In the genomic region with DNA sequence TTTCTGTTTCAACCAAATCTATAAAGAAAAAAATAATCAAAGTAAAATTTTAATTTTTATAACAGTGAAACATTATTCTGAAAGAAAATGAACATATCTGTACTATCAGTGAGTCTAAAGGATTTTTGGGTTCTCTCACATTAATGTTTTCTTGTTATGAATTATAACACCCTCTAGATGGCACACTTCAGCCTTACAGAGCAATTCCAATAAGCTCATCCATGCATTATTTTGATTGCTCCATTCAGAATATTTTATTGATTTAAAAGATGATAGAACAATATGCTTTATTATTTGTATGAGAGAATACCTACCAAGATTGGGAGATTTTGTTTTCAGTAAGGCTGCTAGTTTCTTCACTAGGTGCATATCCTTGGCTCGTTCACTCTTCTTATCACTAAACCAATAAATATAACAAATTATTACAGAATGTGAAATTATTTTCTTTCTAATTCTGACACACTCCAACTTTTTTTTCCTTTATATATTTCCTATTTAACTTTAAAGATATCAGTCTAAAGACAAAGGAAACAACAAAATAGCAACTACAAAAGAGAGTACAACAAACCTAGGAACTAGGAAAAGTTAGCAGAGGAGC, we compare ENCODE assay signal across 8 cellular contexts.
A peak's percentile ranks its signal among the peaks of the same experiment; 100 is the strongest.
DNase-seq lines count a peak whose midpoint lies in the region; ATAC-seq and TF ChIP-seq lines count a peak whose summit lies in the region.

No MANE protein-coding gene starts in this region.

- 100% methylated on average over 1 of the region's 1 CpG for WGBS in mammary epithelial cell (ENCODE audit: low coverage, missing lambda C conversion rate)
- 100% methylated on average over 1 of the region's 1 CpG for WGBS in suprapubic skin

- peaks cover 5% of the 10 kb centered on the region for H3F3A ChIP-seq in neural progenitor cell (ENCODE audit: low read depth)

- peaks cover 13% of the 10 kb centered on the region for H3K36me3 Mint-ChIP-seq in neural progenitor cell

- no peak overlapping the region for H3K4me3 ChIP-seq in mammary epithelial cell (replicated peaks in 1 of 3; ENCODE audit: insufficient read depth in 1 of 3, low read depth in 2 of 3, low read length in 3 of 3)
- H3K4me3 ChIP-seq in neural progenitor cell: no peak overlapping the region
- no peak overlapping the region for H3K4me3 ChIP-seq in suprapubic skin

- dilution Hi-C loops in mammary epithelial cell (cut with HindIII; ENCODE audit: low sequenced_read_pairs): no loop called here

- H2AFZ ChIP-seq in mammary epithelial cell (ENCODE audit: low read depth, low read length) (no peak overlapping the region), neural progenitor cell (replicated peaks) (no peak overlapping the region)

- no peak for TF ChIP-seq POLR2A in suprapubic skin (IDR thresholded peaks at IDR 0.05)

- TF ChIP-seq CTCF in AG09319 (IDR thresholded peaks at IDR 0.05; ENCODE audit: low read depth, low read length) (peak; percentile 47), mammary epithelial cell (conservative IDR thresholded peaks at IDR 0.05 in 1 of 2, IDR thresholded peaks at IDR 0.05 in 1 of 2; ENCODE audit: extremely low read depth in 1 of 2, insufficient read depth in 1 of 2, low read depth in 1 of 2, low read length in 2 of 2) (peak; percentile 39 to 50), neural progenitor cell (IDR thresholded peaks at IDR 0.05) (peak; percentile 54), suprapubic skin (IDR thresholded peaks at IDR 0.05) (no peak)

- peak; percentile 48 for ATAC-seq in GM18517 (IDR thresholded peaks at IDR 0.05; ENCODE audit: unreplicated experiment)
- no peak for ATAC-seq in GM19035 (IDR thresholded peaks at IDR 0.05; ENCODE audit: unreplicated experiment)
- ATAC-seq in GM18502 (IDR thresholded peaks at IDR 0.05; ENCODE audit: poor library complexity, unreplicated experiment): no peak

- H3K4me2 ChIP-seq in mammary epithelial cell (ENCODE audit: insufficient read depth, low read depth, low read length): no peak overlapping the region
- H3K4me2 ChIP-seq in neural progenitor cell: no peak overlapping the region

- H4K20me1 ChIP-seq in mammary epithelial cell (ENCODE audit: insufficient read depth, low read length): no peaks in the 10 kb centered on the region
- no peaks in the 10 kb centered on the region for H4K20me1 ChIP-seq in neural progenitor cell (ENCODE audit: low read depth)

- H3K27ac Mint-ChIP-seq in neural progenitor cell: no peak overlapping the region

- peak; percentile 3 for DNase-seq in AG09319 (ENCODE audit: extremely low read depth, low read depth)
- peak; percentile 14 for DNase-seq in NCI-H2196 (lab: John Stamatoyannopoulos, UW; ENCODE audit: unreplicated experiment)
- DNase-seq in mammary epithelial cell: peak; percentile 4
- DNase-seq in neural progenitor cell (ENCODE audit: low spot score): peak; percentile 5
- no peak for DNase-seq in suprapubic skin (ENCODE audit: low spot score in 2 of 2)

- no peaks in the 10 kb centered on the region for H3K27me3 Mint-ChIP-seq in neural progenitor cell (ENCODE audit: insufficient read depth, low read depth)

- no peaks in the 10 kb centered on the region for H3K9me3 Mint-ChIP-seq in neural progenitor cell

- intact Hi-C loops in mammary epithelial cell (cut with micrococcal nuclease): no loop called here

- H3K36me3 ChIP-seq in mammary epithelial cell (ENCODE audit: insufficient read depth, low read length): peaks cover 35% of the 10 kb centered on the region
- peaks cover 7% of the 10 kb centered on the region for H3K36me3 ChIP-seq in neural progenitor cell
- H3K36me3 ChIP-seq in suprapubic skin: peaks cover 71% of the 10 kb centered on the region

- TF ChIP-seq EP300 in suprapubic skin (IDR thresholded peaks at IDR 0.05): no peak

- H3K27ac ChIP-seq in mammary epithelial cell (ENCODE audit: insufficient read depth, low read depth, low read length) (no peak overlapping the region), neural progenitor cell (no peak overlapping the region), suprapubic skin (no peak overlapping the region)

- BruUV-seq in mammary epithelial cell (replicated peaks; lab: Mats Ljungman, UMichigan): no TSS peak

- in situ Hi-C loops in mammary epithelial cell (cut with MboI; ENCODE audit: low sequenced_read_pairs in 2 of 2): no loop called here

- no peaks in the 10 kb centered on the region for H3K4me1 Mint-ChIP-seq in neural progenitor cell

- CTCF ChIA-PET in mammary epithelial cell (lab: Charles Lee; ENCODE audit: low non-redundant PET): interaction anchor here (0.7 kb wide), 1 partner anchor 18 kb away, joined by 5 read pairs; no protein-coding TSS in a partner anchor

- no peaks in the 10 kb centered on the region for H3K27me3 ChIP-seq in mammary epithelial cell (ENCODE audit: insufficient read depth, low read length)
- H3K27me3 ChIP-seq in neural progenitor cell: no peaks in the 10 kb centered on the region
- H3K27me3 ChIP-seq in suprapubic skin: no peaks in the 10 kb centered on the region

- H3K79me2 ChIP-seq in mammary epithelial cell (ENCODE audit: insufficient read depth, low read length) (no peaks in the 10 kb centered on the region), neural progenitor cell (ENCODE audit: low read depth) (no peaks in the 10 kb centered on the region)

- H3K4me1 ChIP-seq in mammary epithelial cell (ENCODE audit: insufficient read depth, low read length): no peaks in the 10 kb centered on the region
- peaks cover 7% of the 10 kb centered on the region for H3K4me1 ChIP-seq in neural progenitor cell
- H3K4me1 ChIP-seq in suprapubic skin: no peaks in the 10 kb centered on the region

- H3K9me3 ChIP-seq in mammary epithelial cell (replicated peaks; ENCODE audit: insufficient read depth, low read length) (no peaks in the 10 kb centered on the region), neural progenitor cell (ENCODE audit: low read depth) (no peaks in the 10 kb centered on the region), suprapubic skin (no peaks in the 10 kb centered on the region)

- no peak overlapping the region for H3K9ac ChIP-seq in mammary epithelial cell (ENCODE audit: insufficient read depth, low read length)
- H3K9ac ChIP-seq in neural progenitor cell: no peak overlapping the region

- no peak overlapping the region for H3K4me3 Mint-ChIP-seq in neural progenitor cell

Comparison
In these comparisons a context has a peak if more than half of its experiments do, and no peak if none do; other contexts are left out.
1. DNase-seq: peak in AG09319 (single experiment), NCI-H2196 (single experiment), mammary epithelial cell (single experiment) and neural progenitor cell (single experiment); none in suprapubic skin (0 of 2).
2. CTCF ChIP-seq: peak in AG09319 (single experiment), mammary epithelial cell (2 of 2) and neural progenitor cell (single experiment); none in suprapubic skin (0 of 2).